ENCODE assay signal across 12 cellular contexts in the genomic region with DNA sequence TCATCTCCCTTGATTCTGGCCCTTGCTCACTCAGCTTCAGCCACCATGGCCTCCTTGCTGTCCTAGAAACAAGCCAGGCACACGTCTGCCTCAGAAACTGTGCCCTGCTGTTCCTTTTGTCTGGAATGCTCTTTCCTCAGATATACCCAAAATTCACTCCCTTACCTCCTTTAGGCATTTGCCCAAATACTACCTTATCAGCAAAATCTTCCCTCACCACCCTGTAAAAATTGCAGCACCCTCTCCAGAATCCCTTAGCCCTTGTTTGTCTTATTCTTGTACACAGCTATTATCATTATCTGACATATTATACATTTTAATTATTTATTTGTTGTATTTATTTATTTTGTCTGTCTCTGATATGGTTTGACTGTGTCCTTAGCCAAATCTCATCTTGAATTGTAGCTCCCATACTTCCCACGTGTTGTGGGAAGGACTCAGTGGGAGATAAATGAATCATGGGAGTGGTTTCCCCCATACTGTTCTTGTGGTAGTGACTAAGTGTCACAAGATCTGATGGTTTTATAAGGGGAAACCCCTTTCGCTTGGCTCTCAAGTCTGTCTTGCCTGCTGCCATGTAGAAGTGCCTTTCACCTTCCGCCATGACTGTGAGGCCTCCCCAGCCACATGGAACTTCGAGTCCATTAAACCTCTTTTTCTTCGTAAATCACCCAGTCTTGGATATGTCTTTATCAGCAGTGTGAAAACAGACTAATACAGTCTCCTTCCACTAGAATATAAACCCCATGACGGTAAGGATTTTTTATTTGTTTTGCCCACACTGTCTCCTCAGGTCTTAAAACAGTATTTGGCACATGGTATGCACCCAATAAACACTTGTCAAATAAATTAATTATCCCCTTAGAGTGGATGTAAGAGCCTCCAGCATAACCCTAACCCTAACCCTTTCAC. TPM values are rescaled to one million over a fixed set of nuclear protein-coding genes. Genes with fewer than 3 reads are reported as not detected.
DNase-seq lines count a peak whose midpoint lies in the region; ATAC-seq, FAIRE-seq and TF ChIP-seq lines count a peak whose summit lies in the region.
"Had no signal": no experiment of that assay in that cellular context is flagged by ENCODE, and none has a peak within 500 bp of the region (broad histone marks: within the 10 kb centered on the region; RNA-seq: fewer than 3 reads in every experiment).

No MANE protein-coding gene starts in this region.

- H3K9me3 Mint-ChIP-seq in MCF 10A (ENCODE audit: unreplicated experiment) (no peaks in the 10 kb centered on the region), immature natural killer cell (no peaks in the 10 kb centered on the region)
- peaks cover 3% of the 10 kb centered on the region for H3K9me3 Mint-ChIP-seq in activated T-helper 17 cell treated with anti-CD3 and anti-CD28 coated beads, Interleukin-2, amount 50 U/mL, for 72 hours

- H3K4me1 Mint-ChIP-seq in MCF 10A (ENCODE audit: insufficient read depth, unreplicated experiment) (peaks cover 6% of the 10 kb centered on the region), immature natural killer cell (peaks cover 13 to 16% of the 10 kb centered on the region in 2 donors)
- H3K4me1 Mint-ChIP-seq in activated T-helper 17 cell treated with anti-CD3 and anti-CD28 coated beads, Interleukin-2, amount 50 U/mL, for 72 hours, result peaks cover 15% of the 10 kb centered on the region

- H3K36me3 Mint-ChIP-seq in MCF 10A (ENCODE audit: insufficient read depth, unreplicated experiment) (no peaks in the 10 kb centered on the region), immature natural killer cell (no peaks in the 10 kb centered on the region)
- H3K36me3 Mint-ChIP-seq in activated T-helper 17 cell treated with anti-CD3 and anti-CD28 coated beads, Interleukin-2, amount 50 U/mL, for 72 hours (ENCODE audit: low read depth), result no peaks in the 10 kb centered on the region
- H3K36me3 Mint-ChIP-seq: naive B cell had no signal

- POLR2A ChIA-PET in MCF 10A (lab: Yijun Ruan, JAX), result no interaction called here

- no peak for TF ChIP-seq POLR2A in breast epithelium (IDR thresholded peaks at IDR 0.05)

- CTCF ChIA-PET in MCF 10A (lab: Yijun Ruan, JAX), result no interaction called here

- peak; percentile 99 for ATAC-seq in activated T-helper 17 cell treated with anti-CD3 and anti-CD28 coated beads, Interleukin-2, amount 50 U/mL, for 72 hours (replicated peaks)
- no peak for ATAC-seq in HG03571 (IDR thresholded peaks at IDR 0.05; ENCODE audit: unreplicated experiment)
- no peak for ATAC-seq in pancreas

- no TSS peak for BruUV-seq in MCF 10A (replicated peaks; lab: Mats Ljungman, UMichigan)

- H3K4me3 Mint-ChIP-seq in MCF 10A (ENCODE audit: unreplicated experiment) (no peak overlapping the region), immature natural killer cell (no peak overlapping the region)
- peak overlapping the region; percentile 9 for H3K4me3 Mint-ChIP-seq in activated T-helper 17 cell treated with anti-CD3 and anti-CD28 coated beads, Interleukin-2, amount 50 U/mL, for 72 hours
- H3K4me3 Mint-ChIP-seq: B cell, naive B cell had no signal

- H3K27me3 Mint-ChIP-seq in MCF 10A (ENCODE audit: insufficient read depth, unreplicated experiment) (peaks cover 8% of the 10 kb centered on the region), immature natural killer cell (ENCODE audit: low read depth in 3 of 3) (peaks cover 1 to 5% (median 2%) of the 10 kb centered on the region in 3 donors)
- no peaks in the 10 kb centered on the region for H3K27me3 Mint-ChIP-seq in activated T-helper 17 cell treated with anti-CD3 and anti-CD28 coated beads, Interleukin-2, amount 50 U/mL, for 72 hours
- H3K27me3 Mint-ChIP-seq: B cell, naive B cell had no signal

- H3K36me3 ChIP-seq in breast epithelium (no peaks in the 10 kb centered on the region), pancreas (no peaks in the 10 kb centered on the region)

- no peaks in the 10 kb centered on the region for H3K4me1 ChIP-seq in breast epithelium
- no peaks in the 10 kb centered on the region for H3K4me1 ChIP-seq in pancreas

- H3K9me3 ChIP-seq in breast epithelium (no peaks in the 10 kb centered on the region), pancreas (no peaks in the 10 kb centered on the region)

- intact Hi-C loops in MCF 10A (cut with micrococcal nuclease), result no loop called here
- intact Hi-C loops in breast epithelium (cut with DNase I; ENCODE audit: low total_unique reads), result no loop called here
- intact Hi-C loops in pancreas (cut with DNase I), result no loop called here

- H3K27ac ChIP-seq in breast epithelium, result no peak overlapping the region
- no peak overlapping the region for H3K27ac ChIP-seq in pancreas
- H3K27ac ChIP-seq: hepatocyte had no signal

- H3K27ac Mint-ChIP-seq in MCF 10A (ENCODE audit: low read depth, unreplicated experiment) (no peak overlapping the region), immature natural killer cell (no peak overlapping the region)
- peak overlapping the region; percentile 55 for H3K27ac Mint-ChIP-seq in activated T-helper 17 cell treated with anti-CD3 and anti-CD28 coated beads, Interleukin-2, amount 50 U/mL, for 72 hours
- H3K27ac Mint-ChIP-seq: B cell had no signal

- 83% methylated on average over 7 of the region's 7 CpGs for WGBS in pancreas, 2 donors

- H3K27me3 ChIP-seq in breast epithelium (no peaks in the 10 kb centered on the region), pancreas (no peaks in the 10 kb centered on the region)
- H3K27me3 ChIP-seq: hepatocyte had no signal

- TF ChIP-seq CTCF in MCF 10A (IDR thresholded peaks at IDR 0.05; ENCODE audit: unreplicated experiment), result no peak
- no peak for TF ChIP-seq CTCF in breast epithelium (IDR thresholded peaks at IDR 0.05)
- no peak for TF ChIP-seq CTCF in pancreas (IDR thresholded peaks at IDR 0.05)

- no peak for FAIRE-seq in pancreas (lab: Jason Lieb, UNC)

- DNase-seq in MCF 10A (ENCODE audit: unreplicated experiment) (peak; percentile 57), breast epithelium (ENCODE audit: low spot score in 2 of 2) (no peak), immature natural killer cell (peak in 2 of 3 donors; percentile 21 to 22), stromal cell of bone marrow (ENCODE audit: low read depth) (peak; percentile 31), pancreas (no peak), nucleus accumbens (lab: John Stamatoyannopoulos, UW) (no peak)
- DNase-seq: KG1, naive B cell had no signal

- no peak overlapping the region for H3K4me3 ChIP-seq in breast epithelium
- no peak overlapping the region for H3K4me3 ChIP-seq in pancreas
- H3K4me3 ChIP-seq: hepatocyte had no signal

RNA-seq across cellular contexts. Expression of a gene that starts 60.0 kb away (rescaled TPM):
- 118 and 133 TPM in 2 replicates for total RNA-seq in MCF 10A (2022)
- total RNA-seq in breast epithelium, result 100 to 1,000 TPM in 2 of 3 donors, 10 to 100 TPM in 1; 93.5 to 132 (median 109) TPM
- total RNA-seq in activated T-helper 17 cell treated with anti-CD3 and anti-CD28 coated beads, Interleukin-2, amount 50 U/mL, for 72 hours, result 100 to 1,000 TPM in 1 of 2 donors, 10 to 100 TPM in 1; 88.9 to 155 TPM
- 100 to 1,000 TPM in 2 of 3 donors, 10 to 100 TPM in 1; 66.3 to 132 (median 105) TPM for polyA plus RNA-seq in immature natural killer cell
- total RNA-seq in pancreas, result 10 to 100 TPM; 37.1 to 61.9 (median 59.3) TPM
- polyA plus RNA-seq in pancreas, result 10 to 100 TPM; 23.7 to 43.2 TPM

Comparison
In these comparisons a context has a peak if more than half of its experiments do, and no peak if none do; other contexts are left out.
1. DNase-seq: peak in MCF 10A (single experiment), immature natural killer cell (2 of 3) and stromal cell of bone marrow (single experiment); none in breast epithelium (0 of 2), pancreas (0 of 6) and nucleus accumbens (0 of 56).